In the genomic region with DNA sequence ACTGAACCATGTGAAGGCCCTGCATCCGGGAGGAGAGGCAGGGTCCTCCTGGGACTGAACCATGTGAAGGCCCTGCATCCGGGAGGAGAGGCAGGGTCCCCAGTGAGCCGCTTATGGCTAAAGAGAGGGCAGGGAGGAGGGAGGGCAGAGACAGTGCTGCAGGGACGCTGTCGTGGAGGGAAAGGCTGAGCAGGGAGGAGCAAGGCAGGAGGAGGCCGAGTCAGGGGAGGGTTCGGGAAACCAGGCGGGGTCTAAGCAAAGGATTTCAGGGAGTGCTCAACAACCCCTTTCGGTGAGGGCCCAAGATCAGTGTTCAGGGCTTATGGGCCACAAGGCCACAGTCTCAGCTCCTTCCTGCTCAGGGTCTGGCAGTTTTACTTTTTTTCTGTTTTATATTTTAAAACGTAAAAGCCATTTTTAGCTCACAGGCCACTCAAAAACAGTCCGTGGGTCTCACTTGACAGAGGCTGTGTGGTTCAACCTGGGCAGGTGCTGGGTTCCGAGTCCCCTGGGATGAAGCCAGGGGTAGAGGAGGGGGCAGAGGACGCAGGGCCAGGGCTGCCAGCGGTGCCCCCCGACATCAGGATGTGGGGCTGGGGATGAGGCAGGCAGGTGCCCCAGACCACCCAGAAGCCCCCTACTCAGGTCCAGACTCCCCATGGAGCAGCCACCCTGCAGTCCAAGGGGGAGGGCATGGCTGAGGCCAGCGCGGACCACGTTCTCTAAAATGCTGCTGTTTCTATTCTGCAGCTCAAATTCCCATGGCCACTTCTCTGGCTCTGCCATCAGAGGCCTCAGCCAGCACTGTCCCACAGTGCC, we compare ENCODE assay signal across 13 cellular contexts. TPM values are rescaled to one million over a fixed set of nuclear protein-coding genes. Genes with fewer than 3 reads are reported as not detected.
DNase-seq lines count a peak whose midpoint lies in the region; ATAC-seq, FAIRE-seq and TF ChIP-seq lines count a peak whose summit lies in the region.
"Had no signal": no experiment of that assay in that cellular context is flagged by ENCODE, and none has a peak within 500 bp of the region (broad histone marks: within the 10 kb centered on the region; RNA-seq: fewer than 3 reads in every experiment).

No MANE protein-coding gene starts in this region.

- no peak for ATAC-seq in IMR-90 (ENCODE audit: low read depth)
- ATAC-seq in GM12878, result no peak
- ATAC-seq in gastrocnemius medialis, result no peak
- ATAC-seq: A549 had no signal

- FAIRE-seq in GM12878 (lab: Jason Lieb, UNC), result no peak
- FAIRE-seq: A549 had no signal

- no peak for TF ChIP-seq EP300 in GM12878 (IDR thresholded peaks at IDR 0.05; ENCODE audit: borderline replicate concordance in 1 of 2, control insufficient read depth in 1 of 2, low read depth in 2 of 2, low read length in 2 of 2)

- no peak overlapping the region for H2BK20ac ChIP-seq in IMR-90 (ENCODE audit: low read depth, low read length)

- intact Hi-C loops in IMR-90 (cut with micrococcal nuclease), result no loop called here
- intact Hi-C loops in GM12878 (cut with micrococcal nuclease; ENCODE audit: unreplicated experiment), result no loop called here
- intact Hi-C loops in esophagus squamous epithelium (cut with DNase I), result no loop called here
- intact Hi-C loops in gastrocnemius medialis (cut with DNase I; ENCODE audit: low total_unique reads), result no loop called here

- peaks cover 23% of the 10 kb centered on the region for H4K20me1 ChIP-seq in BLaER1
- no peaks in the 10 kb centered on the region; the same call in 1 of the 2 replicates for H4K20me1 ChIP-seq in IMR-90 (ENCODE audit: insufficient read depth, low read length)
- 0 out of 2 replicates have a peak, but pooled peaks cover 6% of the 10 kb centered on the region for H4K20me1 ChIP-seq in GM12878 (ENCODE audit: control insufficient read depth, insufficient read depth)

- H2BK12ac ChIP-seq in neuronal stem cell (ENCODE audit: low read length), result no peak overlapping the region

- no peak overlapping the region for H2AK5ac ChIP-seq in IMR-90 (ENCODE audit: low read depth, low read length)
- peak overlapping the region; percentile 88 for H2AK5ac ChIP-seq in neuronal stem cell (ENCODE audit: low read depth, low read length)

- RAD21 ChIA-PET in GM12878 (lab: Charles Lee; ENCODE audit: unreplicated experiment), result no interaction called here

- no peak overlapping the region for H2BK5ac ChIP-seq in IMR-90 (ENCODE audit: low read depth, low read length, poor library complexity, severe bottlenecking)
- no peak overlapping the region for H2BK5ac ChIP-seq in neuronal stem cell (ENCODE audit: low read length)

- H3K27ac ChIP-seq in BLaER1, result peak overlapping the region; percentile 95
- H3K27ac ChIP-seq in IMR-90 (ENCODE audit: insufficient read depth, low read length), result no peak overlapping the region
- no peak overlapping the region for H3K27ac ChIP-seq in GM12878 (ENCODE audit: control insufficient read depth, insufficient read depth)
- no peak overlapping the region for H3K27ac ChIP-seq in neuronal stem cell (replicated peaks; ENCODE audit: low read length)
- H3K27ac ChIP-seq in esophagus squamous epithelium, result no peak overlapping the region
- H3K27ac ChIP-seq in gastrocnemius medialis, result no peak overlapping the region
- H3K27ac ChIP-seq: A549, GM23248 had no signal

- H2AFZ ChIP-seq in IMR-90 (replicated peaks; ENCODE audit: low read length, poor library complexity) (peak overlapping the region; percentile 30), GM12878 (ENCODE audit: control insufficient read depth, low read depth, low read length) (peak overlapping the region; percentile 39; the same call in 1 of the 2 replicates), neuronal stem cell (ENCODE audit: low read length) (no peak overlapping the region)
- H2AFZ ChIP-seq: GM23248 had no signal

- H4K8ac ChIP-seq in IMR-90 (ENCODE audit: low read depth in 2 of 2, low read length in 2 of 2) (no peak overlapping the region), neuronal stem cell (ENCODE audit: low read depth, low read length) (no peak overlapping the region)

- H3K18ac ChIP-seq in IMR-90 (ENCODE audit: low read depth, low read length) (no peak overlapping the region), neuronal stem cell (ENCODE audit: low read length) (peak overlapping the region; percentile 33)

- BruUV-seq in IMR-90 (replicated peaks; lab: Mats Ljungman, UMichigan), result no TSS peak
- BruUV-seq in GM12878 (replicated peaks; lab: Mats Ljungman, UMichigan), result no TSS peak

- no peak overlapping the region for H3K14ac ChIP-seq in IMR-90 (replicated peaks; ENCODE audit: low read depth, low read length)
- no peak overlapping the region for H3K14ac ChIP-seq in neuronal stem cell (ENCODE audit: low read length)

- peak overlapping the region; percentile 59 for H2AK9ac ChIP-seq in IMR-90 (replicated peaks; ENCODE audit: low read depth, low read length, poor library complexity)

- TF ChIP-seq RAD21 in IMR-90 (IDR thresholded peaks at IDR 0.05; ENCODE audit: low read length) (no peak), GM12878 (IDR thresholded peaks at IDR 0.05; ENCODE audit: insufficient read depth, low read depth, low read length) (no peak)

- POLR2A ChIA-PET in IMR-90 (lab: Charles Lee; ENCODE audit: unreplicated experiment) (no interaction called here), GM12878 (lab: Charles Lee) (no interaction called here)

- peaks cover 5% of the 10 kb centered on the region; the same call in 1 of the 2 replicates for H3K9me3 ChIP-seq in BLaER1
- no peaks in the 10 kb centered on the region for H3K9me3 ChIP-seq in IMR-90 (ENCODE audit: control insufficient read depth, insufficient read depth, low read length)
- peaks cover 2% of the 10 kb centered on the region; the same call in 2 of the 3 replicates for H3K9me3 ChIP-seq in GM12878 (replicated peaks; ENCODE audit: control insufficient read depth, insufficient read depth, low read length)
- peaks cover 0 to 1% of the 10 kb centered on the region in 2 donors for H3K9me3 ChIP-seq in neuronal stem cell (replicated peaks in 1 of 2; ENCODE audit: control insufficient read depth in 2 of 2, insufficient read depth in 1 of 2, low read depth in 1 of 2, low read length in 2 of 2)
- H3K9me3 ChIP-seq in esophagus squamous epithelium, result no peaks in the 10 kb centered on the region
- H3K9me3 ChIP-seq in gastrocnemius medialis, result no peaks in the 10 kb centered on the region

- no peak overlapping the region for H2BK15ac ChIP-seq in IMR-90 (ENCODE audit: low read depth, low read length)
- H2BK15ac ChIP-seq in neuronal stem cell (ENCODE audit: low read length), result no peak overlapping the region

- H3K4me2 ChIP-seq in BLaER1 (peak overlapping the region; percentile 90), IMR-90 (ENCODE audit: low read depth, low read length) (no peak overlapping the region), GM12878 (ENCODE audit: control insufficient read depth, insufficient read depth) (no peak overlapping the region; the same call in 1 of the 2 replicates), neuronal stem cell (ENCODE audit: insufficient read depth, low read length, poor library complexity, severe bottlenecking) (no peak overlapping the region)
- H3K4me2 ChIP-seq: A549 had no signal

- peaks cover 21% of the 10 kb centered on the region for H3K9me1 ChIP-seq in IMR-90 (ENCODE audit: insufficient read depth, low read length)

- dilution Hi-C loops in IMR-90 (cut with HindIII; ENCODE audit: low sequenced_read_pairs, unreplicated experiment), result no loop called here

- H3K4ac ChIP-seq in IMR-90 (ENCODE audit: low read depth, low read length) (no peak overlapping the region), neuronal stem cell (ENCODE audit: low read length) (no peak overlapping the region)

- no peak overlapping the region for H4K91ac ChIP-seq in IMR-90 (ENCODE audit: insufficient read depth, low read depth, low read length)
- H4K91ac ChIP-seq in neuronal stem cell (ENCODE audit: low read depth, low read length, poor library complexity), result no peak overlapping the region

- peaks cover 84% of the 10 kb centered on the region for H3K4me1 ChIP-seq in BLaER1
- H3K4me1 ChIP-seq in IMR-90 (ENCODE audit: control insufficient read depth, insufficient read depth, low read length), result peaks cover 23% of the 10 kb centered on the region
- H3K4me1 ChIP-seq in GM12878 (ENCODE audit: control insufficient read depth, insufficient read depth, low read length), result peaks cover 10% of the 10 kb centered on the region
- H3K4me1 ChIP-seq in neuronal stem cell (ENCODE audit: control insufficient read depth in 2 of 2, insufficient read depth in 1 of 2, low read depth in 1 of 2, low read length in 2 of 2), result peaks cover 4 to 11% of the 10 kb centered on the region in 2 donors
- H3K4me1 ChIP-seq in esophagus squamous epithelium, result peaks cover 3 to 21% (median 10%) of the 10 kb centered on the region in 3 donors
- peaks cover 0 to 12% of the 10 kb centered on the region in 2 donors for H3K4me1 ChIP-seq in gastrocnemius medialis

- H2BK120ac ChIP-seq in IMR-90 (ENCODE audit: low read depth, low read length) (no peak overlapping the region), neuronal stem cell (ENCODE audit: low read depth, low read length) (no peak overlapping the region)

- H3K23ac ChIP-seq in IMR-90 (ENCODE audit: low read depth, low read length), result no peak overlapping the region
- H3K23ac ChIP-seq in neuronal stem cell (ENCODE audit: low read depth, low read length, poor library complexity), result no peak overlapping the region

- H3K9ac ChIP-seq in BLaER1 (peak overlapping the region; percentile 82), IMR-90 (ENCODE audit: low read depth, low read length) (no peak overlapping the region), GM12878 (ENCODE audit: control insufficient read depth, insufficient read depth, low read length) (peak overlapping the region; percentile 16; the same call in 1 of the 2 replicates), neuronal stem cell (ENCODE audit: low read depth, low read length, poor library complexity) (no peak overlapping the region)
- H3K9ac ChIP-seq: GM23248 had no signal

- in situ Hi-C loops in IMR-90 (cut with MboI; ENCODE audit: low sequenced_read_pairs), result loop anchor here (10.0 kb wide), 1 partner anchor 1143 kb away; no protein-coding TSS in a partner anchor
- in situ Hi-C loops in GM12878 (cut with MboI), result no loop called here
- in situ Hi-C loops in gastrocnemius medialis (cut with MboI; ENCODE audit: low sequenced_read_pairs in 4 of 4), result no loop called here

- DNase-seq in IMR-90, result no peak
- no peak for DNase-seq in GM12878 (ENCODE audit: low read depth, low spot score)
- DNase-seq in neuronal stem cell (ENCODE audit: low spot score), result no peak
- DNase-seq in esophagus squamous epithelium (lab: John Stamatoyannopoulos, UW), result no peak
- DNase-seq in gastrocnemius medialis, result no peak
- no peak for DNase-seq in iPS-NIHi11 (ENCODE audit: low spot score)
- DNase-seq: CD4-positive, CD25-positive, alpha-beta regulatory T cell; DMS53; GF-D8; GM23248; H9 had no signal

- WGBS in IMR-90 (ENCODE audit: extremely low coverage in 2 of 2, insufficient read length in 1 of 2), 2 experiments, result 97% methylated on average over 6 of the region's 18 CpGs; no CpG with 5 or more reads in 1 of the 2 experiments
- WGBS in GM12878 (ENCODE audit: insufficient coverage, insufficient replicate concordance, low lambda C conversion rate, missing lambda C conversion rate), result 3% methylated on average over 13 of the region's 18 CpGs
- WGBS in neuronal stem cell (ENCODE audit: extremely low coverage in 2 of 2, insufficient read length in 2 of 2, insufficient replicate concordance in 1 of 2), 2 donors, result no CpG with 5 or more reads among the region's 18 CpGs
- 80 to 87% methylated on average over 10 to 14 of the region's 18 CpGs for WGBS in esophagus squamous epithelium, 2 donors

- H3K79me2 ChIP-seq in GM12878 (ENCODE audit: control insufficient read depth, insufficient read depth, low read length), result peaks cover 24% of the 10 kb centered on the region

- H3K56ac ChIP-seq in IMR-90 (ENCODE audit: extremely low read depth, insufficient read depth, low read length), result no peak overlapping the region

- SMC1A ChIA-PET in GM12878 (lab: Charles Lee; ENCODE audit: uncharacterized antibody, unreplicated experiment), result no interaction called here

- peaks cover 23 to 52% of the 10 kb centered on the region in 2 experiments; a peak in 3 of 4 replicates for H3K79me1 ChIP-seq in IMR-90 (ENCODE audit: low read depth in 1 of 2, low read length in 2 of 2)
- peaks cover 16% of the 10 kb centered on the region for H3K79me1 ChIP-seq in neuronal stem cell (ENCODE audit: low read depth, low read length)

- no peak overlapping the region for H4K5ac ChIP-seq in IMR-90 (ENCODE audit: low read depth, low read length)

- CTCF ChIA-PET in IMR-90 (lab: Yijun Ruan, JAX), result no interaction called here
- CTCF ChIA-PET in GM12878 (lab: Yijun Ruan, JAX), result interaction anchor here (0.6 kb wide), 1 partner anchor 883 kb away, joined by 3 read pairs; no protein-coding TSS in a partner anchor

- H3K27me3 ChIP-seq in BLaER1, result no peaks in the 10 kb centered on the region
- no peaks in the 10 kb centered on the region for H3K27me3 ChIP-seq in IMR-90 (ENCODE audit: control insufficient read depth, insufficient read depth, low read length)
- no peaks in the 10 kb centered on the region for H3K27me3 ChIP-seq in GM12878 (replicated peaks in 1 of 2; ENCODE audit: control insufficient read depth in 2 of 2, insufficient read depth in 2 of 2, low read length in 1 of 2)
- no peaks in the 10 kb centered on the region for H3K27me3 ChIP-seq in neuronal stem cell (ENCODE audit: control insufficient read depth in 3 of 3, insufficient read depth in 3 of 3, low read depth in 1 of 3, low read length in 3 of 3)
- H3K27me3 ChIP-seq in esophagus squamous epithelium, result no peaks in the 10 kb centered on the region
- no peaks in the 10 kb centered on the region for H3K27me3 ChIP-seq in gastrocnemius medialis

- no peak for TF ChIP-seq CTCF in IMR-90 (conservative IDR thresholded peaks at IDR 0.05; ENCODE audit: low read depth, low read length)
- TF ChIP-seq CTCF in GM12878 (IDR thresholded peaks at IDR 0.05 in 2 of 3, conservative IDR thresholded peaks at IDR 0.05 in 1 of 3; ENCODE audit: control insufficient read depth in 2 of 3, extremely low read depth in 1 of 3, insufficient read depth in 1 of 3, low read depth in 3 of 3, low read length in 3 of 3), result no peak
- no peak for TF ChIP-seq CTCF in esophagus squamous epithelium (IDR thresholded peaks at IDR 0.05)
- TF ChIP-seq CTCF in gastrocnemius medialis (IDR thresholded peaks at IDR 0.05 in 4 of 5, conservative IDR thresholded peaks at IDR 0.05 in 1 of 5), result no peak

- no peak for TF ChIP-seq POLR2A in IMR-90 (IDR thresholded peaks at IDR 0.05; ENCODE audit: low read depth, low read length)
- no peak for TF ChIP-seq POLR2A in GM12878 (IDR thresholded peaks at IDR 0.05; ENCODE audit: low read depth, low read length)
- no peak for TF ChIP-seq POLR2A in esophagus squamous epithelium (IDR thresholded peaks at IDR 0.05)
- TF ChIP-seq POLR2A in gastrocnemius medialis (IDR thresholded peaks at IDR 0.05), result no peak

- H3K36me3 ChIP-seq in BLaER1, result peaks cover 42% of the 10 kb centered on the region
- peaks cover 13% of the 10 kb centered on the region for H3K36me3 ChIP-seq in IMR-90 (ENCODE audit: control insufficient read depth, insufficient read depth, low read length)
- peaks cover 13 to 32% of the 10 kb centered on the region in 2 experiments for H3K36me3 ChIP-seq in GM12878 (ENCODE audit: control insufficient read depth in 2 of 2, insufficient read depth in 2 of 2, low read length in 1 of 2)
- H3K36me3 ChIP-seq in neuronal stem cell (replicated peaks in 1 of 2; ENCODE audit: control insufficient read depth in 2 of 2, insufficient read depth in 2 of 2, low read length in 2 of 2), result peaks cover 26 to 72% of the 10 kb centered on the region in 2 donors
- H3K36me3 ChIP-seq in esophagus squamous epithelium, result peaks cover 3 to 73% (median 21%) of the 10 kb centered on the region in 3 donors
- peaks cover 0 to 33% of the 10 kb centered on the region in 2 donors for H3K36me3 ChIP-seq in gastrocnemius medialis

- H3K4me3 ChIP-seq in BLaER1, result peak overlapping the region; percentile 55
- H3K4me3 ChIP-seq in IMR-90 (ENCODE audit: insufficient read depth, low read depth, low read length), result no peak overlapping the region
- H3K4me3 ChIP-seq in GM12878, result no peak overlapping the region
- H3K4me3 ChIP-seq in neuronal stem cell (ENCODE audit: low read length in 2 of 2), result no peak overlapping the region
- no peak overlapping the region for H3K4me3 ChIP-seq in esophagus squamous epithelium
- H3K4me3 ChIP-seq in gastrocnemius medialis, result no peak overlapping the region
- H3K4me3 ChIP-seq: A549, GM23248 had no signal

RNA-seq across cellular contexts. Expression of gene TMEM18, which starts 5.2 kb away (rescaled TPM):
- total RNA-seq in IMR-90 (2012; rRNA removed), result 15.2 and 21.9 TPM in 2 replicates
- polyA plus RNA-seq in IMR-90 (2012; rRNA removed), result 25.3 and 30.2 TPM in 2 replicates
- 11.8 and 21.2 TPM in 2 replicates for polyA plus RNA-seq in IMR-90 (2012; cell fraction: cytosol; rRNA removed)
- polyA plus RNA-seq in IMR-90 (2012; cell fraction: nucleus; rRNA removed; ENCODE audit: low replicate concordance), result 32.2 and 46.9 TPM in 2 replicates
- 30.6 and 33.9 TPM in 2 replicates for total RNA-seq in GM12878 (2013; cell fraction: nucleolus; rRNA removed)
- total RNA-seq in GM12878 (2014; rRNA removed), result 11.2 and 12.7 TPM in 2 replicates
- total RNA-seq in GM12878 (2014; rRNA removed; fragmentation: Illumina TruSeq; extraction: Trizol), result 17.6 and 21.8 TPM in 2 replicates
- total RNA-seq in GM12878 (2021), result 22.3 and 23.7 TPM in 2 replicates
- 17.2 TPM for polyA plus RNA-seq in GM12878 (2011; ENCODE audit: low read depth)
- 33.8 and 44.1 TPM in 2 replicates for polyA plus RNA-seq in GM12878 (2011; rRNA removed)
- polyA plus RNA-seq in GM12878 (2011; cell fraction: cytosol; rRNA removed), result 20.6 and 21.7 TPM in 2 replicates
- 43.3 and 44.0 TPM in 2 replicates for polyA plus RNA-seq in GM12878 (2011; cell fraction: nucleus; rRNA removed)
- 22.5 and 24.7 TPM in 2 replicates for polyA plus RNA-seq in GM12878 (2012)
- polyA plus RNA-seq in GM12878 (2014; fragmentation: Illumina TruSeq; extraction: Trizol), result 20.1 and 25.2 TPM in 2 replicates
- 10 to 100 TPM; 52.0 to 56.3 TPM for polyA plus RNA-seq in GM12878 (2014; fragmentation: Nextera tagmentation; extraction: Ambion mirVana)
- 14.5 and 14.9 TPM in 2 replicates for polyA plus RNA-seq in GM12878 (2014; rRNA removed)
- polyA plus RNA-seq in GM12878 (2016; fragmentation: Nextera tagmentation; extraction: Ambion mirVana), result 10 to 100 TPM; 26.8 to 27.0 TPM
- polyA minus RNA-seq in GM12878 (2011; rRNA and poly(A)+ RNA removed), result 15.7 and 21.1 TPM in 2 replicates
- polyA minus RNA-seq in GM12878 (2011; cell fraction: cytosol; rRNA and poly(A)+ RNA removed), result 4.6 and 5.1 TPM in 2 replicates
- 14.6 and 25.4 TPM in 2 replicates for polyA minus RNA-seq in GM12878 (2011; cell fraction: nucleus; rRNA and poly(A)+ RNA removed)
- polyA plus RNA-seq in neuronal stem cell (2013, experiment 1 of 2), result 33.2 TPM
- 35.6 TPM for polyA plus RNA-seq in neuronal stem cell (2013, experiment 2 of 2)
- total RNA-seq in esophagus squamous epithelium, result 10 to 100 TPM in 3 of 4 donors, 1 to 10 TPM in 1; 7.3 to 23.7 (median 17.8) TPM
- total RNA-seq in gastrocnemius medialis, result 10 to 100 TPM in 3 of 4 donors, 1 to 10 TPM in 1; 9.0 to 26.1 (median 12.3) TPM

Comparison
In these comparisons a context has a peak if more than half of its experiments do, and no peak if none do; other contexts are left out.
1. H3K9ac ChIP-seq: peak in BLaER1 (single experiment) and GM12878 (single experiment); none in IMR-90 (single experiment) and neuronal stem cell (single experiment).